1 cellular context compared by ENCODE assay signal in genomic region chr5:147784596-147784995, GRCh38.
TF ChIP-seq lines count a peak whose summit lies in the region.

No MANE protein-coding gene starts in this region.

TF ChIP-seq in H1, 55 proteins besides CTCF, POLR2A, EP300 and RAD21:
- no peak for TF ChIP-seq FOSL1 (IDR thresholded peaks at IDR 0.05; ENCODE audit: insufficient read depth, low read depth, low read length)
- TF ChIP-seq SAP30 (IDR thresholded peaks at IDR 0.05; ENCODE audit: insufficient read depth, insufficient replicate concordance, low read length): no peak
- TF ChIP-seq CHD2 (IDR thresholded peaks at IDR 0.05; ENCODE audit: low read length): no peak
- TF ChIP-seq RXRA (IDR thresholded peaks at IDR 0.05; ENCODE audit: insufficient read depth, low read depth, low read length): no peak
- no peak for TF ChIP-seq EGR1 (IDR thresholded peaks at IDR 0.05; ENCODE audit: borderline replicate concordance, low read depth, low read length)
- no peak for TF ChIP-seq SIN3A (conservative IDR thresholded peaks at IDR 0.05 in 1 of 2, IDR thresholded peaks at IDR 0.05 in 1 of 2; ENCODE audit: low read depth in 1 of 2, low read length in 2 of 2)
- TF ChIP-seq YY1 (IDR thresholded peaks at IDR 0.05; ENCODE audit: low read depth, low read length): no peak
- no peak for TF ChIP-seq PHF8 (conservative IDR thresholded peaks at IDR 0.05; ENCODE audit: low read depth, low read length)
- TF ChIP-seq CHD1 (IDR thresholded peaks at IDR 0.05; ENCODE audit: low read depth, low read length): no peak
- TF ChIP-seq ATF2 (IDR thresholded peaks at IDR 0.05; ENCODE audit: low read length): no peak
- no peak for TF ChIP-seq TCF12 (IDR thresholded peaks at IDR 0.05; ENCODE audit: low read depth, low read length)
- no peak for TF ChIP-seq JUN (IDR thresholded peaks at IDR 0.05; ENCODE audit: low read depth, low read length)
- no peak for TF ChIP-seq ZNF274 (IDR thresholded peaks at IDR 0.05; ENCODE audit: borderline replicate concordance, extremely low read depth, low read length)
- TF ChIP-seq TEAD4 (IDR thresholded peaks at IDR 0.05; ENCODE audit: low read depth, low read length): no peak
- TF ChIP-seq ASH2L (IDR thresholded peaks at IDR 0.05; ENCODE audit: low read length): no peak
- no peak for TF ChIP-seq BRCA1 (IDR thresholded peaks at IDR 0.05; ENCODE audit: low read depth, low read length)
- TF ChIP-seq USF2 (IDR thresholded peaks at IDR 0.05; ENCODE audit: low read length): no peak
- TF ChIP-seq RFX5 (IDR thresholded peaks at IDR 0.05; ENCODE audit: borderline replicate concordance, low read depth, low read length): no peak
- no peak for TF ChIP-seq CHD7 (IDR thresholded peaks at IDR 0.05; ENCODE audit: insufficient replicate concordance, low read length)
